8 cellular contexts compared by ENCODE assay signal in genomic region chr7:80721880-80722595, GRCh38.
A peak's percentile ranks its signal among the peaks of the same experiment; 100 is the strongest.
DNase-seq lines count a peak whose midpoint lies in the region; ATAC-seq and TF ChIP-seq lines count a peak whose summit lies in the region.

No MANE protein-coding gene starts in this region.

- H3K4me3 ChIP-seq in cardiac fibroblast (replicated peaks in 1 of 2; ENCODE audit: low read depth in 2 of 2, low read length in 2 of 2) = no peak overlapping the region
- no peak overlapping the region for H3K4me3 ChIP-seq in right lobe of liver
- H3K4me3 ChIP-seq in aorta (ENCODE audit: low read length in 2 of 2) = no peak overlapping the region

- TF ChIP-seq POLR2A in right lobe of liver (IDR thresholded peaks at IDR 0.05) = no peak

- H3K36me3 ChIP-seq in right lobe of liver = no peaks in the 10 kb centered on the region
- H3K36me3 ChIP-seq in aorta (ENCODE audit: control insufficient read depth in 1 of 2, insufficient read depth in 2 of 2, low read length in 1 of 2) = no peaks in the 10 kb centered on the region

- DNase-seq in SKM-1 treated with dmso at 0.1 percent for 144 hours (lab: John Stamatoyannopoulos, UW; ENCODE audit: unreplicated experiment) (peak; percentile 30), SKM-1 (lab: John Stamatoyannopoulos, UW; ENCODE audit: unreplicated experiment) (no peak), cardiac fibroblast (ENCODE audit: low read depth in 2 of 2) (peak; percentile 86 to 93), right lobe of liver (no peak), aorta (no peak), GM20000 (ENCODE audit: low spot score) (no peak), NCI-H526 treated with DMSO at 0.1 percent for 48 hours (lab: John Stamatoyannopoulos, UW) (no peak)

- H3K9me3 ChIP-seq in right lobe of liver (no peaks in the 10 kb centered on the region), aorta (ENCODE audit: control insufficient read depth, low read length) (no peaks in the 10 kb centered on the region)

- H3K27ac ChIP-seq in right lobe of liver (no peak overlapping the region), aorta (ENCODE audit: low read depth in 1 of 2, low read length in 2 of 2) (peak overlapping the region in 1 of 2 donors; percentile 33)

- intact Hi-C loops in right lobe of liver (cut with DNase I) (no loop called here), aorta (cut with DNase I) (loop anchor here in 1 of 2 donors (10.0 kb wide), 1 partner anchor 193 kb away; the partner anchor contains the start of gene SEMA3C)

- TF ChIP-seq CTCF in cardiac fibroblast (IDR thresholded peaks at IDR 0.05; ENCODE audit: low read depth, low read length) = no peak
- TF ChIP-seq CTCF in right lobe of liver (IDR thresholded peaks at IDR 0.05) = no peak
- no peak for TF ChIP-seq CTCF in GM20000 (IDR thresholded peaks at IDR 0.05; ENCODE audit: extremely low read depth, missing control alignments)

- H3K27me3 ChIP-seq in right lobe of liver (no peaks in the 10 kb centered on the region), aorta (ENCODE audit: control insufficient read depth in 1 of 2, insufficient read depth in 2 of 2, low read length in 1 of 2) (no peaks in the 10 kb centered on the region)

- 27% methylated on average over 2 of the region's 3 CpGs for WGBS in right lobe of liver (ENCODE audit: insufficient coverage, low coverage, low lambda C conversion rate, missing lambda C conversion rate)
- WGBS in aorta, 2 donors = 54 to 55% methylated on average over 3 of the region's 3 CpGs

- ATAC-seq in right lobe of liver = peak in 3 of 4 donors; percentile 39 to 58 (median 45)
- ATAC-seq in aorta (ENCODE audit: low FRiP score) = peak; percentile 82
- ATAC-seq in GM21786 (IDR thresholded peaks at IDR 0.05; ENCODE audit: unreplicated experiment) = no peak

- no peaks in the 10 kb centered on the region for H3K4me1 ChIP-seq in right lobe of liver
- H3K4me1 ChIP-seq in aorta (ENCODE audit: control insufficient read depth in 1 of 2, insufficient read depth in 2 of 2, low read length in 2 of 2) = peaks cover 0 to 8% of the 10 kb centered on the region in 2 donors

Comparison
In these comparisons a context has a peak if more than half of its experiments do, and no peak if none do; other contexts are left out.
1. DNase-seq: peak in SKM-1 treated with dmso at 0.1 percent for 144 hours (single experiment) and cardiac fibroblast (2 of 2); none in SKM-1 (single experiment), right lobe of liver (0 of 3), aorta (0 of 2), GM20000 (single experiment) and NCI-H526 treated with DMSO at 0.1 percent for 48 hours (single experiment).